16 cellular contexts compared by ENCODE assay signal in the genomic region with DNA sequence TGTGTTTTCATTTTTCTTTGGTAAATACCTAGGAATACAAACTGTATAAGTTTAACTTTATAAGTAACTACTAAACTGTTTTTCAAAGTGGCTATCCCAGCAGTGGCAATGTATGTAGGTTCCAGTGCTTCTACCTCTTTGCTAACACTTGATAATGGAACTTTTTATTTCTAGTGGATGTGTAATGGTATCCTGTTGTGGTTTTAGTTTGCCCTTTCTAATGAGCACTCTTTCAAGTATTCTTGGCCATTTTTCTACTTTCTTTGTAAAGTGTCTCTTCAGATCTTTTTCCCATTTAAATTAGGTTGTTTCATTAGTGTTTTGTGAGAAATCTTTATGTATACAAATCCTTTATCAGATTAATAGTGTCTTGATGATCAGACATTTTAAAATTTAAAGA. TPM values are rescaled to one million over a fixed set of nuclear protein-coding genes. Genes with fewer than 3 reads are reported as not detected.
DNase-seq lines count a peak whose midpoint lies in the region; ATAC-seq, FAIRE-seq and TF ChIP-seq lines count a peak whose summit lies in the region.
"Had no signal": no experiment of that assay in that cellular context is flagged by ENCODE, and none has a peak within 500 bp of the region (broad histone marks: within the 10 kb centered on the region; RNA-seq: fewer than 3 reads in every experiment).

No MANE protein-coding gene starts in this region.

- H3K79me2 ChIP-seq in GM12878 (ENCODE audit: control insufficient read depth, insufficient read depth, low read length): peaks cover 88% of the 10 kb centered on the region
- H3K79me2 ChIP-seq in osteoblast (ENCODE audit: insufficient read depth, low read length): peaks cover 90% of the 10 kb centered on the region

- in situ Hi-C loops in GM12878 (cut with MboI): no loop called here
- in situ Hi-C loops in GM13976 (cut with MboI; ENCODE audit: low sequenced_read_pairs, unreplicated experiment): no loop called here

- CTCF ChIA-PET in activated CD4-positive, alpha-beta T cell treated with anti-CD3 and anti-CD28 coated beads, Interleukin-2, amount 10 ng/mL, durations not matched to agents 7 days and 5 days (lab: Charles Lee): interaction anchor here (0.9 kb wide), 1 partner anchor 9 kb away, joined by 3 read pairs; no protein-coding TSS in a partner anchor
- CTCF ChIA-PET in GM12878 (lab: Yijun Ruan, JAX): interaction anchor here (0.9 to 1.3 kb wide), 2 partner anchors 11 to 313 kb away, joined by 3 read pairs; partner anchors contain the start of gene IFIT1

- FAIRE-seq in GM12878 (lab: Jason Lieb, UNC): no peak
- FAIRE-seq: bronchial epithelial cell had no signal

- H3K4me3 ChIP-seq in GM12878 (peak overlapping the region; percentile 26; the same call in 1 of the 2 replicates), osteoblast (ENCODE audit: insufficient read depth, low read length) (peak overlapping the region; percentile 5)

- H3K4me2 ChIP-seq in GM12878 (ENCODE audit: control insufficient read depth, insufficient read depth) (peak overlapping the region; percentile 77), osteoblast (ENCODE audit: insufficient read depth, low read length) (peak overlapping the region; percentile 70)

- H3K4me1 Mint-ChIP-seq in activated CD4-positive, alpha-beta T cell treated with anti-CD3 and anti-CD28 coated beads, Interleukin-2, amount 10 ng/mL, durations not matched to agents 7 days and 5 days: peaks cover 56% of the 10 kb centered on the region

- DNase-seq in activated CD4-positive, alpha-beta T cell treated with anti-CD3 and anti-CD28 coated beads, Interleukin-2, amount 10 ng/mL, durations not matched to agents 7 days and 5 days: no peak
- DNase-seq in activated CD4-positive, alpha-beta T cell treated with anti-CD3 and anti-CD28 coated beads, Interleukin-2, amount 50 U/mL, for 48 hours: no peak
- DNase-seq in Kasumi-1 (lab: John Stamatoyannopoulos, UW): peak; percentile 19 to 20
- DNase-seq in GM12878 (ENCODE audit: low read depth, low spot score): no peak
- DNase-seq in osteoblast (ENCODE audit: insufficient read length, low spot score, missing footprints): no peak
- no peak for DNase-seq in GM13976 (ENCODE audit: low spot score)
- DNase-seq in DMS79 treated with DMSO at 0.1 percent for 48 hours (lab: John Stamatoyannopoulos, UW): no peak
- DNase-seq: activated gamma-delta T cell; DMS153; NCI-H524; posterior cingulate gyrus; stimulated activated CD4-positive, alpha-beta T cell treated with anti-CD3 and anti-CD28 coated beads, Interleukin-12 subunit alpha, Interleukin-12 subunit beta, amount 100 ng/mL, for 4 hours; substantia nigra had no signal

- TF ChIP-seq POLR2A in GM12878 (IDR thresholded peaks at IDR 0.05; ENCODE audit: low read depth, low read length): no peak

- H4K20me1 ChIP-seq in GM12878 (ENCODE audit: control insufficient read depth, insufficient read depth) (no peaks in the 10 kb centered on the region), osteoblast (ENCODE audit: insufficient read depth, low read length) (no peaks in the 10 kb centered on the region)

- H3K27ac Mint-ChIP-seq in activated CD4-positive, alpha-beta T cell treated with anti-CD3 and anti-CD28 coated beads, Interleukin-2, amount 10 ng/mL, durations not matched to agents 7 days and 5 days: peak overlapping the region; percentile 28

- ATAC-seq in GM12878 (no peak), HG03342 (IDR thresholded peaks at IDR 0.05; ENCODE audit: unreplicated experiment) (no peak)

- H3K36me3 ChIP-seq in GM12878 (ENCODE audit: control insufficient read depth in 2 of 2, insufficient read depth in 2 of 2, low read length in 1 of 2) (peaks cover 0 to 3% of the 10 kb centered on the region in 2 experiments; a peak in 2 of 4 replicates), osteoblast (ENCODE audit: insufficient read depth, low read length) (no peaks in the 10 kb centered on the region)

- H3K27ac ChIP-seq in GM12878 (ENCODE audit: control insufficient read depth, insufficient read depth): peak overlapping the region; percentile 47
- peak overlapping the region; percentile 6 for H3K27ac ChIP-seq in osteoblast (ENCODE audit: low read depth, low read length)

- no TSS peak for BruUV-seq in GM12878 (replicated peaks; lab: Mats Ljungman, UMichigan)

- TF ChIP-seq EP300 in GM12878 (IDR thresholded peaks at IDR 0.05; ENCODE audit: borderline replicate concordance in 1 of 2, control insufficient read depth in 1 of 2, low read depth in 2 of 2, low read length in 2 of 2): no peak

- H2AFZ ChIP-seq in GM12878 (ENCODE audit: control insufficient read depth, low read depth, low read length) (peak overlapping the region; percentile 1; the same call in 1 of the 2 replicates), osteoblast (ENCODE audit: low read length) (peak overlapping the region; percentile 70)

- RAD21 ChIA-PET in GM12878 (lab: Charles Lee; ENCODE audit: unreplicated experiment): interaction anchor here (1.0 kb wide), 1 partner anchor 33 kb away, joined by 4 read pairs; no protein-coding TSS in a partner anchor

- intact Hi-C loops in GM12878 (cut with micrococcal nuclease; ENCODE audit: unreplicated experiment): loop anchor here (10.0 kb wide), 1 partner anchor 281 kb away; no protein-coding TSS in a partner anchor

- peaks cover 40% of the 10 kb centered on the region for H3K36me3 Mint-ChIP-seq in activated CD4-positive, alpha-beta T cell treated with anti-CD3 and anti-CD28 coated beads, Interleukin-2, amount 10 ng/mL, durations not matched to agents 7 days and 5 days (ENCODE audit: low read depth)

- POLR2A ChIA-PET in activated CD4-positive, alpha-beta T cell treated with anti-CD3 and anti-CD28 coated beads, Interleukin-2, amount 10 ng/mL, durations not matched to agents 7 days and 5 days (lab: Charles Lee): no interaction called here
- POLR2A ChIA-PET in GM12878 (lab: Charles Lee): interaction anchor here (0.6 to 1.6 kb wide), 2 partner anchors 63 to 64 kb away, joined by 3 to 4 read pairs; no protein-coding TSS in a partner anchor

- TF ChIP-seq RAD21 in GM12878 (IDR thresholded peaks at IDR 0.05; ENCODE audit: insufficient read depth, low read depth, low read length): no peak

- no peaks in the 10 kb centered on the region for H3K9me3 ChIP-seq in GM12878 (replicated peaks; ENCODE audit: control insufficient read depth, insufficient read depth, low read length)
- no peaks in the 10 kb centered on the region for H3K9me3 ChIP-seq in osteoblast (ENCODE audit: low read depth, low read length)

- H3K4me1 ChIP-seq in GM12878 (ENCODE audit: control insufficient read depth, insufficient read depth, low read length) (peaks cover 4% of the 10 kb centered on the region; the same call in 1 of the 2 replicates), osteoblast (ENCODE audit: insufficient read depth, low read length) (peaks cover 28% of the 10 kb centered on the region)

- H3K4me3 Mint-ChIP-seq in activated CD4-positive, alpha-beta T cell treated with anti-CD3 and anti-CD28 coated beads, Interleukin-2, amount 10 ng/mL, durations not matched to agents 7 days and 5 days: no peak overlapping the region

- H3K27me3 ChIP-seq in GM12878 (replicated peaks in 1 of 2; ENCODE audit: control insufficient read depth in 2 of 2, insufficient read depth in 2 of 2, low read length in 1 of 2) (no peaks in the 10 kb centered on the region), osteoblast (ENCODE audit: insufficient read depth, low read length) (no peaks in the 10 kb centered on the region)

- H3K9ac ChIP-seq in GM12878 (ENCODE audit: control insufficient read depth, insufficient read depth, low read length): no peak overlapping the region

- H3K27me3 Mint-ChIP-seq in activated CD4-positive, alpha-beta T cell treated with anti-CD3 and anti-CD28 coated beads, Interleukin-2, amount 10 ng/mL, durations not matched to agents 7 days and 5 days: no peaks in the 10 kb centered on the region
- H3K27me3 Mint-ChIP-seq: IgD-negative memory B cell had no signal

- no peaks in the 10 kb centered on the region for H3K9me3 Mint-ChIP-seq in activated CD4-positive, alpha-beta T cell treated with anti-CD3 and anti-CD28 coated beads, Interleukin-2, amount 10 ng/mL, durations not matched to agents 7 days and 5 days
- H3K9me3 Mint-ChIP-seq: IgD-negative memory B cell had no signal

- SMC1A ChIA-PET in GM12878 (lab: Charles Lee; ENCODE audit: uncharacterized antibody, unreplicated experiment): interaction anchor here (1.0 to 1.7 kb wide), 4 partner anchors 13 to 96 kb away, joined by 3 to 6 read pairs (median 4); no protein-coding TSS in a partner anchor

- TF ChIP-seq CTCF in GM12878 (IDR thresholded peaks at IDR 0.05 in 2 of 3, conservative IDR thresholded peaks at IDR 0.05 in 1 of 3; ENCODE audit: control insufficient read depth in 2 of 3, extremely low read depth in 1 of 3, insufficient read depth in 1 of 3, low read depth in 3 of 3, low read length in 3 of 3) (no peak), osteoblast (IDR thresholded peaks at IDR 0.05; ENCODE audit: extremely low read depth, low read depth, low read length) (no peak), GM13976 (IDR thresholded peaks at IDR 0.05; ENCODE audit: borderline replicate concordance, control extremely low read depth, extremely low read depth, insufficient read depth, missing control alignments) (no peak)

TF ChIP-seq in GM12878, 131 proteins besides CTCF, POLR2A, EP300 and RAD21 (continues in another document):
- TF ChIP-seq RUNX3 (IDR thresholded peaks at IDR 0.05; ENCODE audit: low read length) (peak; percentile 18; the same call in 1 of the 2 replicates), PAX8 (IDR thresholded peaks at IDR 0.05) (0 out of 2 replicates have a peak, but pooled peaks have one; percentile 24)

RNA-seq across cellular contexts. Expression of gene KIF20B, which starts 4.6 kb away (rescaled TPM):
- 10 to 100 TPM; 66.4 to 85.7 TPM for total RNA-seq in activated CD4-positive, alpha-beta T cell treated with anti-CD3 and anti-CD28 coated beads, Interleukin-2, amount 10 ng/mL, durations not matched to agents 7 days and 5 days
- total RNA-seq in GM12878 (2013; cell fraction: nucleolus; rRNA removed): 46.8 and 49.1 TPM in 2 replicates
- total RNA-seq in GM12878 (2014; rRNA removed): 21.1 and 28.3 TPM in 2 replicates
- 52.4 and 52.8 TPM in 2 replicates for total RNA-seq in GM12878 (2014; rRNA removed; fragmentation: Illumina TruSeq; extraction: Trizol)
- total RNA-seq in GM12878 (2021): 46.1 and 51.0 TPM in 2 replicates
- polyA plus RNA-seq in GM12878 (2011; ENCODE audit: low read depth): 8.9 TPM
- 16.5 and 32.4 TPM in 2 replicates for polyA plus RNA-seq in GM12878 (2011; rRNA removed)
- polyA plus RNA-seq in GM12878 (2011; cell fraction: cytosol; rRNA removed): 3.2 and 3.3 TPM in 2 replicates
- 11.1 and 13.2 TPM in 2 replicates for polyA plus RNA-seq in GM12878 (2011; cell fraction: nucleus; rRNA removed)
- 9.5 and 12.0 TPM in 2 replicates for polyA plus RNA-seq in GM12878 (2012)
- polyA plus RNA-seq in GM12878 (2014; fragmentation: Illumina TruSeq; extraction: Trizol): 37.5 and 46.7 TPM in 2 replicates
- 10 to 100 TPM; 28.2 to 59.4 TPM for polyA plus RNA-seq in GM12878 (2014; fragmentation: Nextera tagmentation; extraction: Ambion mirVana)
- polyA plus RNA-seq in GM12878 (2014; rRNA removed): 11.2 and 15.6 TPM in 2 replicates
- 10 to 100 TPM; 61.8 to 67.7 TPM for polyA plus RNA-seq in GM12878 (2016; fragmentation: Nextera tagmentation; extraction: Ambion mirVana)
- polyA minus RNA-seq in GM12878 (2011; rRNA and poly(A)+ RNA removed): 26.1 and 32.1 TPM in 2 replicates
- 5.8 and 6.1 TPM in 2 replicates for polyA minus RNA-seq in GM12878 (2011; cell fraction: cytosol; rRNA and poly(A)+ RNA removed)
- 10.0 and 12.6 TPM in 2 replicates for polyA minus RNA-seq in GM12878 (2011; cell fraction: nucleus; rRNA and poly(A)+ RNA removed)
- total RNA-seq in osteoblast: 4.7 and 5.6 TPM in 2 replicates

Comparison
In these comparisons a context has a peak if more than half of its experiments do, and no peak if none do; other contexts are left out.
1. DNase-seq: peak in Kasumi-1 (2 of 2); none in activated CD4-positive, alpha-beta T cell treated with anti-CD3 and anti-CD28 coated beads, Interleukin-2, amount 10 ng/mL, durations not matched to agents 7 days and 5 days (single experiment), activated CD4-positive, alpha-beta T cell treated with anti-CD3 and anti-CD28 coated beads, Interleukin-2, amount 50 U/mL, for 48 hours (0 of 2), GM12878 (single experiment), osteoblast (single experiment), GM13976 (single experiment) and DMS79 treated with DMSO at 0.1 percent for 48 hours (single experiment).